ENCODE assay signal across 12 cellular contexts in the genomic region with DNA sequence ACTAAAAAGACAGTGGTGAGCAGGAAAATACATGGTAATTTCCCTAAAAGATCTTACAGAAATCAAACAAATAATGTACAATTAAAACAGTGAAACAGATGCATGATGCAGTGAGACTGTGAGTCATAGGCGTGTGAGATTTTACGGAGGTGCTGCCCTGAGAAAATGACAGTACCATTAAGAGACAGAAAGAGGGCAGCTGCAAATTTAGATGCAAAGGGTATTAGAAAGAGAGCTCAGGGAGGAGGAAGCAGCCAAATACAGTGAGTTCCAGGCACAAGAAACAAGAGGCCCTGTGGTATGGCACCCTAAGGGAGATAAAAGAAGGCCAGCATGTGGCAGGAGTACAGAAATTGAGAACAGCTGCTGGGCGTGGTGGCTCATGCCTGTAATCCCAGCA.
A peak's percentile ranks its signal among the peaks of the same experiment; 100 is the strongest.
DNase-seq lines count a peak whose midpoint lies in the region; ATAC-seq and TF ChIP-seq lines count a peak whose summit lies in the region.
"Had no signal": no experiment of that assay in that cellular context is flagged by ENCODE, and none has a peak within 500 bp of the region (broad histone marks: within the 10 kb centered on the region; RNA-seq: fewer than 3 reads in every experiment).

No MANE protein-coding gene starts in this region.

- H3K4me3 ChIP-seq in SJCRH30 (no peak overlapping the region), fibroblast of pulmonary artery (replicated peaks; ENCODE audit: low read depth, low read length) (no peak overlapping the region), vagina (no peak overlapping the region)
- H3K4me3 ChIP-seq: A549, lung, SJSA1 had no signal

- H3K9me3 ChIP-seq in SJCRH30 (replicated peaks) (no peaks in the 10 kb centered on the region), vagina (no peaks in the 10 kb centered on the region)
- H3K9me3 ChIP-seq: A549 had no signal

- no peak for ATAC-seq in GM21526 (IDR thresholded peaks at IDR 0.05; ENCODE audit: low FRiP score, unreplicated experiment)
- ATAC-seq: A549 had no signal

- H3K36me3 ChIP-seq in SJCRH30, result no peaks in the 10 kb centered on the region
- no peaks in the 10 kb centered on the region for H3K36me3 ChIP-seq in vagina
- H3K36me3 ChIP-seq: SJSA1 had no signal

- H3K27me3 ChIP-seq in SJCRH30 (no peaks in the 10 kb centered on the region), vagina (no peaks in the 10 kb centered on the region)
- H3K27me3 ChIP-seq: SJSA1 had no signal

- H3K27ac ChIP-seq in SJCRH30 (peak overlapping the region; percentile 24), vagina (peak overlapping the region; percentile 43)
- H3K27ac ChIP-seq: A549, SJSA1 had no signal

- H3K4me1 ChIP-seq in SJCRH30 (no peaks in the 10 kb centered on the region; the same call in 1 of the 2 replicates), vagina (peaks cover 14% of the 10 kb centered on the region)
- H3K4me1 ChIP-seq: A549, SJSA1 had no signal

- TF ChIP-seq POLR2A in vagina (IDR thresholded peaks at IDR 0.05), result no peak

- DNase-seq in NCI-H2171 treated with DMSO at 0.1 percent for 48 hours (lab: John Stamatoyannopoulos, UW), result peak; percentile 14
- no peak for DNase-seq in NCI-H2171 (lab: John Stamatoyannopoulos, UW)
- peak; percentile 48 to 75 for DNase-seq in SJCRH30
- DNase-seq in fibroblast of pulmonary artery (ENCODE audit: low read depth), result peak; percentile 28
- no peak for DNase-seq in vagina (ENCODE audit: extremely low spot score in 2 of 2)
- no peak for DNase-seq in mucosa of gallbladder (ENCODE audit: low spot score)
- DNase-seq in mesenteric fat pad (ENCODE audit: low spot score), result no peak
- DNase-seq: stimulated activated CD4-positive, alpha-beta T cell treated with anti-CD3 and anti-CD28 coated beads, Interleukin-2, amount 100 ng/mL, for 48 hours had no signal

- intact Hi-C loops in vagina (cut with DNase I), result no loop called here

- TF ChIP-seq CTCF in fibroblast of pulmonary artery (IDR thresholded peaks at IDR 0.05; ENCODE audit: low read length, missing control alignments), result no peak
- no peak for TF ChIP-seq CTCF in vagina (IDR thresholded peaks at IDR 0.05)

Comparison
In these comparisons a context has a peak if more than half of its experiments do, and no peak if none do; other contexts are left out.
1. DNase-seq: peak in NCI-H2171 treated with DMSO at 0.1 percent for 48 hours (single experiment), SJCRH30 (2 of 2) and fibroblast of pulmonary artery (single experiment); none in NCI-H2171 (single experiment), vagina (0 of 2), mucosa of gallbladder (single experiment) and mesenteric fat pad (single experiment).